1 cellular context compared by ENCODE assay signal in genomic region chr19:3178377-3178972, GRCh38.
TF ChIP-seq lines count a peak whose summit lies in the region.

S1PR4 (plus strand) TSS chr19:3178769; CDS start chr19:3178793, 24 bp downstream.

TF ChIP-seq in SK-N-SH, 30 proteins besides CTCF, POLR2A, EP300 and RAD21 (continued from another document):
- TF ChIP-seq NRF1 (IDR thresholded peaks at IDR 0.05; ENCODE audit: low read depth, low read length): no peak
- TF ChIP-seq TEAD4 (IDR thresholded peaks at IDR 0.05; ENCODE audit: borderline replicate concordance, insufficient read depth): no peak
